8 cellular contexts compared by ENCODE assay signal in genomic region chr11:832529-833113, GRCh38. TPM values are rescaled to one million over a fixed set of nuclear protein-coding genes. Genes with fewer than 3 reads are reported as not detected.
DNase-seq lines count a peak whose midpoint lies in the region; ATAC-seq and TF ChIP-seq lines count a peak whose summit lies in the region.

Gene CD151 (plus strand): TSS chr11:832952. CDS start chr11:836070, 3,118 bp downstream.

- peak within 1 kb of the TSS; percentile 85 for H3K4me3 Mint-ChIP-seq in chondrocyte (ENCODE audit: unreplicated experiment)

- DNase-seq in activated CD4-positive, alpha-beta T cell treated with anti-CD3 and anti-CD28 coated beads for 1 hour = peak; percentile 32
- no peak for DNase-seq in activated CD4-positive, alpha-beta T cell treated with anti-CD3 and anti-CD28 coated beads, Interleukin-2, amount 50 U/mL, for 1 hour
- peak in 3 of 5 donors; percentile 39 to 52 (median 41) for DNase-seq in T-helper 1 cell
- DNase-seq in chondrocyte (ENCODE audit: low spot score) = no peak
- DNase-seq in kidney glomerular epithelial cell (lab: John Stamatoyannopoulos, UW) = peak; percentile 56
- peak; percentile 52 to 60 for DNase-seq in stimulated activated CD4-positive, alpha-beta T cell treated with anti-CD3 and anti-CD28 coated beads, Interleukin-4, amount 100 ng/mL, for 4 hours
- no peak for DNase-seq in NCI-H2029 (lab: John Stamatoyannopoulos, UW)

- H3K9me3 Mint-ChIP-seq in chondrocyte (ENCODE audit: low read depth) = no peaks in the 10 kb centered on the region

- peaks cover 2% of the 10 kb centered on the region for H3K36me3 Mint-ChIP-seq in chondrocyte (ENCODE audit: low read depth)

- ATAC-seq in HG03442 (IDR thresholded peaks at IDR 0.05; ENCODE audit: unreplicated experiment) = peak; percentile 37

- peaks cover 55% of the 10 kb centered on the region for H3K4me1 Mint-ChIP-seq in chondrocyte (ENCODE audit: low read depth)

- H3K27ac Mint-ChIP-seq in chondrocyte (ENCODE audit: unreplicated experiment) = peak within 1 kb of the TSS; percentile 96

- H3K27me3 Mint-ChIP-seq in chondrocyte (ENCODE audit: low read depth) = no peaks in the 10 kb centered on the region

- no peak for TF ChIP-seq CTCF in chondrocyte (IDR thresholded peaks at IDR 0.05)

RNA-seq across cellular contexts. Expression of gene CD151, which starts in this region (rescaled TPM):
- total RNA-seq in chondrocyte = 460 to 558 TPM (median 549 TPM) in 3 replicates

Comparison
In these comparisons a context has a peak if more than half of its experiments do, and no peak if none do; other contexts are left out.
1. DNase-seq: peak in activated CD4-positive, alpha-beta T cell treated with anti-CD3 and anti-CD28 coated beads for 1 hour (single experiment), T-helper 1 cell (3 of 5), kidney glomerular epithelial cell (single experiment) and stimulated activated CD4-positive, alpha-beta T cell treated with anti-CD3 and anti-CD28 coated beads, Interleukin-4, amount 100 ng/mL, for 4 hours (2 of 2); none in activated CD4-positive, alpha-beta T cell treated with anti-CD3 and anti-CD28 coated beads, Interleukin-2, amount 50 U/mL, for 1 hour (single experiment), chondrocyte (single experiment) and NCI-H2029 (single experiment).